In genomic region chr1:103525607-103526507, GRCh38 we compare ENCODE assay signal across 8 cellular contexts. TPM values are rescaled to one million over a fixed set of nuclear protein-coding genes. Genes with fewer than 3 reads are reported as not detected.
DNase-seq lines count a peak whose midpoint lies in the region; ATAC-seq, FAIRE-seq and TF ChIP-seq lines count a peak whose summit lies in the region.

TSS of gene RNPC3 (plus strand) at chr1:103525699. CDS start at chr1:103526071, 372 bp downstream.

- FAIRE-seq in astrocyte (lab: Jason Lieb, UNC), result no peak

- peak within 1 kb of the TSS; percentile 99 for H3K27ac ChIP-seq in astrocyte (ENCODE audit: low read depth, low read length)
- peak within 1 kb of the TSS; percentile 94 for H3K27ac ChIP-seq in hepatocyte

- TF ChIP-seq CTCF in astrocyte (IDR thresholded peaks at IDR 0.05; ENCODE audit: insufficient read depth, low read depth, low read length) (no peak), hepatocyte (IDR thresholded peaks at IDR 0.05; ENCODE audit: poor library complexity) (peak; percentile 4)

- peaks cover 7% of the 10 kb centered on the region for H3K27me3 Mint-ChIP-seq in T-helper 2 cell treated with Interferon-gamma antibody and Interleukin-4, amounts not matched to agents 5 μg/mL and 100 μg/mL, for 36 hours (ENCODE audit: low read depth)
- no peaks in the 10 kb centered on the region for H3K27me3 Mint-ChIP-seq in astrocyte (ENCODE audit: low read depth, unreplicated experiment)

- H3K4me1 Mint-ChIP-seq in T-helper 2 cell treated with Interferon-gamma antibody and Interleukin-4, amounts not matched to agents 5 μg/mL and 100 μg/mL, for 36 hours (ENCODE audit: low read depth), result peaks cover 33% of the 10 kb centered on the region
- H3K4me1 Mint-ChIP-seq in astrocyte (ENCODE audit: low read depth, unreplicated experiment), result peaks cover 12% of the 10 kb centered on the region

- H3K4me2 ChIP-seq in astrocyte (ENCODE audit: low read length) (peak within 1 kb of the TSS; percentile 92), hepatocyte (peak within 1 kb of the TSS; percentile 80)

- H3K4me1 ChIP-seq in astrocyte (ENCODE audit: insufficient read depth, low read length), result peaks cover 10% of the 10 kb centered on the region
- H3K4me1 ChIP-seq in hepatocyte (ENCODE audit: insufficient read depth), result peaks cover 19% of the 10 kb centered on the region

- peak within 1 kb of the TSS; percentile 99 for H3K4me3 Mint-ChIP-seq in T-helper 2 cell treated with Interferon-gamma antibody and Interleukin-4, amounts not matched to agents 5 μg/mL and 100 μg/mL, for 36 hours
- H3K4me3 Mint-ChIP-seq in astrocyte (ENCODE audit: unreplicated experiment), result peak within 1 kb of the TSS; percentile 99

- peaks cover 20% of the 10 kb centered on the region for H3K36me3 Mint-ChIP-seq in T-helper 2 cell treated with Interferon-gamma antibody and Interleukin-4, amounts not matched to agents 5 μg/mL and 100 μg/mL, for 36 hours (ENCODE audit: low read depth)
- H3K36me3 Mint-ChIP-seq in astrocyte (ENCODE audit: low read depth, unreplicated experiment), result no peaks in the 10 kb centered on the region

- DNase-seq in NCI-H1930 (lab: John Stamatoyannopoulos, UW) (peak; percentile 51 to 85), astrocyte (ENCODE audit: low read depth) (peak; percentile 77), hepatocyte (ENCODE audit: low spot score) (peak; percentile 94), renal cortical epithelial cell (ENCODE audit: low read depth) (peak; percentile 88), cortex of kidney (lab: John Stamatoyannopoulos, UW) (no peak)
- peak; percentile 80 for DNase-seq in T-helper 2 cell treated with Interferon-gamma antibody and Interleukin-4, amounts not matched to agents 5 μg/mL and 100 μg/mL, for 36 hours (ENCODE audit: low spot score)

- H3K9me3 ChIP-seq in astrocyte (ENCODE audit: insufficient read depth, low read depth, low read length) (no peaks in the 10 kb centered on the region), hepatocyte (ENCODE audit: low read depth) (no peaks in the 10 kb centered on the region)

- no peaks in the 10 kb centered on the region for H3K9me2 ChIP-seq in hepatocyte (replicated peaks; ENCODE audit: insufficient read depth)

- peak within 1 kb of the TSS; percentile 92 for H3K4me3 ChIP-seq in astrocyte (ENCODE audit: insufficient read depth, low read depth, low read length)
- H3K4me3 ChIP-seq in hepatocyte, result peak within 1 kb of the TSS; percentile 72

- peaks cover 44% of the 10 kb centered on the region for H3K79me2 ChIP-seq in astrocyte (ENCODE audit: insufficient read depth, low read length)
- peaks cover 45% of the 10 kb centered on the region for H3K79me2 ChIP-seq in hepatocyte

- peak within 1 kb of the TSS; percentile 97 for H3K9ac ChIP-seq in astrocyte (ENCODE audit: low read length)

- ATAC-seq in GM18502 (IDR thresholded peaks at IDR 0.05; ENCODE audit: poor library complexity, unreplicated experiment) (peak; percentile 81), HG02970 (IDR thresholded peaks at IDR 0.05; ENCODE audit: low FRiP score, unreplicated experiment) (peak; percentile 82)

- H2AFZ ChIP-seq in astrocyte (ENCODE audit: low read depth, low read length) (peak within 1 kb of the TSS; percentile 91), hepatocyte (peak within 1 kb of the TSS; percentile 53)

- H3K9me3 Mint-ChIP-seq in T-helper 2 cell treated with Interferon-gamma antibody and Interleukin-4, amounts not matched to agents 5 μg/mL and 100 μg/mL, for 36 hours, result no peaks in the 10 kb centered on the region
- H3K9me3 Mint-ChIP-seq in astrocyte (ENCODE audit: unreplicated experiment), result no peaks in the 10 kb centered on the region

- H4K20me1 ChIP-seq in astrocyte (ENCODE audit: insufficient read depth, low read length), result peaks cover 7% of the 10 kb centered on the region
- peaks cover 15% of the 10 kb centered on the region for H4K20me1 ChIP-seq in hepatocyte (ENCODE audit: insufficient read depth, poor library complexity, severe bottlenecking)

- H3K36me3 ChIP-seq in astrocyte (ENCODE audit: insufficient read depth, low read length) (no peaks in the 10 kb centered on the region), hepatocyte (replicated peaks; ENCODE audit: insufficient read depth, low read depth) (no peaks in the 10 kb centered on the region)

- H3K27ac Mint-ChIP-seq in T-helper 2 cell treated with Interferon-gamma antibody and Interleukin-4, amounts not matched to agents 5 μg/mL and 100 μg/mL, for 36 hours, result peak within 1 kb of the TSS; percentile 98
- peak within 1 kb of the TSS; percentile 99 for H3K27ac Mint-ChIP-seq in astrocyte (ENCODE audit: unreplicated experiment)

- 2% methylated on average over 46 of the region's 62 CpGs for WGBS in hepatocyte (ENCODE audit: low lambda C conversion rate, missing lambda C conversion rate)

- H3K27me3 ChIP-seq in astrocyte (ENCODE audit: insufficient read depth, low read length), result no peaks in the 10 kb centered on the region
- H3K27me3 ChIP-seq in hepatocyte, result no peaks in the 10 kb centered on the region

RNA-seq across cellular contexts. Expression of gene RNPC3, which starts in this region (rescaled TPM):
- total RNA-seq in astrocyte (11.3 and 12.7 TPM in 2 replicates), hepatocyte (16.7 and 23.4 TPM in 2 replicates), renal cortical epithelial cell (2.6 and 14.1 TPM in 2 replicates)
- polyA plus RNA-seq in hepatocyte, result 13.4 and 22.2 TPM in 2 replicates
